Comparison of ENCODE assay signal across 8 cellular contexts in the genomic region with DNA sequence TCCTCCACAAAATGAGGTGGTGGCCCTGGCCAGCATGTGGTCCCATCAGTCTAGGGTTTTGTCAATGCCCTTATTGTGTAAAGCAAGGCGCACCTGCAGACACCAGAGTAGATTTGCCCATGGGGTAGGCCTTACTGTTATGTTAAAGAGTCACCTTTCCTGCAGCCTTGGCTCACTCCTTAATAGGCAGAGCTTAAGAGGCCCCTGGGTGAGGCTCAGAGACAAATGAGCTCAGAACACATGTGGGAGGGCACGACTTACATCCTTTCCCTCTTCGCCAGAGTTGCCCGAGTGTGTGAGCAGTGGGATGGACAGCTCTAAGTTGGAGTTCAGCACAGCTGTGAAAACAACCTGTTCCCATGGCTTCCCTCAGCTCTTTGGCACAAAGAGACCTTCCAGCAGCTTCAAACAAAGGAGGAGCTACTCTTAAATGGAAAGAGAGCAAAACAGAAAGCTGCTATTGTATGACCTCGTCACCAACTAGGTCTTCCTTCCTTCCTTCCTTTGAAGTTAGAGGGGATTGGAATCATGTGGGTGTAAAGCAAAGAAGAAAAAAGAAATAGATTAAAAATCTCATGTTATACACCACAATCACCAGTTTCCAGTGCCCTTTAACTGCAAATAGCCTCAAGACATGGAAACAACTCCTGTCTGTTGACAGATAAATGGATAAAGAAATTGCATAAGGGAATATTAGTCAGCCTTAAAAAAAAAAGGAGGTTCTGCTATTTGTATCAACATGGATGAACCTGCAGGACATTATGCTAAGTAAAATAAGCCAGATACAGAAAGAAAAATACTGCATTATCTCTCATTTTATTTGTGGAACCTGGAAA. TPM values are rescaled to one million over a fixed set of nuclear protein-coding genes. Genes with fewer than 3 reads are reported as not detected.
DNase-seq lines count a peak whose midpoint lies in the region; ATAC-seq and TF ChIP-seq lines count a peak whose summit lies in the region.

No MANE protein-coding gene starts in this region.

- peaks cover 78% of the 10 kb centered on the region for H3K4me1 Mint-ChIP-seq in CD4-positive, alpha-beta T cell (ENCODE audit: low read depth)

- H3K27ac ChIP-seq in CD4-positive, alpha-beta T cell (ENCODE audit: low read depth, low read length) = peak overlapping the region; percentile 21
- H3K27ac ChIP-seq in hepatocyte = no peak overlapping the region

- H3K79me2 ChIP-seq in hepatocyte = no peaks in the 10 kb centered on the region

- no peak overlapping the region for H2AFZ ChIP-seq in hepatocyte

- DNase-seq in CD4-positive, alpha-beta T cell = no peak
- peak; percentile 82 for DNase-seq in NCI-H82 (lab: John Stamatoyannopoulos, UW)
- peak; percentile 77 to 84 for DNase-seq in cardiac fibroblast (ENCODE audit: low read depth in 2 of 2)
- peak; percentile 57 for DNase-seq in medulla oblongata (ENCODE audit: extremely low spot score)
- DNase-seq in HK-2 (ENCODE audit: unreplicated experiment) = no peak
- no peak for DNase-seq in NCI-H1694 (lab: John Stamatoyannopoulos, UW)
- DNase-seq in hepatocyte (ENCODE audit: low spot score) = no peak

- peak overlapping the region; percentile 90 for H3K27ac Mint-ChIP-seq in CD4-positive, alpha-beta T cell

- CTCF ChIA-PET in CD4-positive, alpha-beta T cell (lab: Charles Lee) = interaction anchor here (1.0 to 1.5 kb wide), 2 partner anchors 29 to 51 kb away, joined by 3 to 4 read pairs; no protein-coding TSS in a partner anchor

- peak overlapping the region; percentile 82 for H3K4me3 Mint-ChIP-seq in CD4-positive, alpha-beta T cell

- H3K36me3 ChIP-seq in hepatocyte (replicated peaks; ENCODE audit: insufficient read depth, low read depth) = no peaks in the 10 kb centered on the region

- no peaks in the 10 kb centered on the region for H3K36me3 Mint-ChIP-seq in CD4-positive, alpha-beta T cell (ENCODE audit: low read depth)

- H3K9me3 Mint-ChIP-seq in CD4-positive, alpha-beta T cell = no peaks in the 10 kb centered on the region

- no peak overlapping the region for H3K4me3 ChIP-seq in cardiac fibroblast (replicated peaks in 1 of 2; ENCODE audit: low read depth in 2 of 2, low read length in 2 of 2)
- H3K4me3 ChIP-seq in hepatocyte = no peak overlapping the region

- 63% methylated on average over 5 of the region's 5 CpGs for WGBS in hepatocyte (ENCODE audit: low lambda C conversion rate, missing lambda C conversion rate)

- H3K4me2 ChIP-seq in hepatocyte = no peak overlapping the region

- no peaks in the 10 kb centered on the region for H3K9me2 ChIP-seq in hepatocyte (replicated peaks; ENCODE audit: insufficient read depth)

- H3K9me3 ChIP-seq in CD4-positive, alpha-beta T cell (ENCODE audit: control insufficient read depth, low read length) = no peaks in the 10 kb centered on the region
- H3K9me3 ChIP-seq in hepatocyte (ENCODE audit: low read depth) = no peaks in the 10 kb centered on the region

- intact Hi-C loops in CD4-positive, alpha-beta T cell (cut with DNase I, micrococcal nuclease) = loop anchor here (1.0 to 5.0 kb wide), 3 partner anchors 20 to 74 kb away; no protein-coding TSS in a partner anchor

- H3K27me3 ChIP-seq in CD4-positive, alpha-beta T cell (ENCODE audit: control insufficient read depth, insufficient read depth, low read length) = no peaks in the 10 kb centered on the region
- no peaks in the 10 kb centered on the region for H3K27me3 ChIP-seq in hepatocyte

- no peaks in the 10 kb centered on the region for H3K4me1 ChIP-seq in hepatocyte (ENCODE audit: insufficient read depth)

- TF ChIP-seq CTCF in CD4-positive, alpha-beta T cell (IDR thresholded peaks at IDR 0.05) = no peak
- no peak for TF ChIP-seq CTCF in cardiac fibroblast (IDR thresholded peaks at IDR 0.05; ENCODE audit: low read depth, low read length)
- no peak for TF ChIP-seq CTCF in hepatocyte (IDR thresholded peaks at IDR 0.05; ENCODE audit: poor library complexity)

- peak; percentile 54 for ATAC-seq in CD4-positive, alpha-beta T cell (ENCODE audit: poor library complexity)
- ATAC-seq in GM21529 (IDR thresholded peaks at IDR 0.05; ENCODE audit: unreplicated experiment) = no peak

- H4K20me1 ChIP-seq in hepatocyte (ENCODE audit: insufficient read depth, poor library complexity, severe bottlenecking) = no peaks in the 10 kb centered on the region

- POLR2A ChIA-PET in CD4-positive, alpha-beta T cell (lab: Charles Lee) = interaction anchor here (0.6 to 2.3 kb wide), 10 partner anchors 9 to 370 kb away, joined by 3 to 21 read pairs (median 4); partner anchors contain the start of gene XPNPEP1

- no peaks in the 10 kb centered on the region for H3K27me3 Mint-ChIP-seq in CD4-positive, alpha-beta T cell

RNA-seq across cellular contexts. Expression of gene XPNPEP1, which starts 11.9 kb away (rescaled TPM):
- total RNA-seq in CD4-positive, alpha-beta T cell = 10 to 100 TPM; 50.3 to 54.3 TPM
- total RNA-seq in hepatocyte = 89.7 and 99.4 TPM in 2 replicates
- 40.2 and 55.5 TPM in 2 replicates for polyA plus RNA-seq in hepatocyte

Comparison
In these comparisons a context has a peak if more than half of its experiments do, and no peak if none do; other contexts are left out.
1. DNase-seq: peak in NCI-H82 (single experiment), cardiac fibroblast (2 of 2) and medulla oblongata (single experiment); none in CD4-positive, alpha-beta T cell (0 of 10), HK-2 (single experiment), NCI-H1694 (single experiment) and hepatocyte (single experiment).